24 cellular contexts compared by ENCODE assay signal in genomic region chr5:24791326-24791725, GRCh38.
"Had no signal": no experiment of that assay in that cellular context is flagged by ENCODE, and none has a peak within 500 bp of the region (broad histone marks: within the 10 kb centered on the region; RNA-seq: fewer than 3 reads in every experiment).

No MANE protein-coding gene starts in this region.

- H3K27ac ChIP-seq: coronary artery, dorsolateral prefrontal cortex, epithelial cell of prostate, esophagus squamous epithelium, gastrocnemius medialis, heart right ventricle, left lung, lower lobe of right lung had no signal

- H3K27ac Mint-ChIP-seq: natural killer cell had no signal

- DNase-seq: dermis blood vessel endothelial cell; dorsolateral prefrontal cortex; effector CD4-positive, alpha-beta T cell; effector memory CD4-positive, alpha-beta T cell; erythroblast; esophagus squamous epithelium; foreskin fibroblast; foreskin melanocyte; gastrocnemius medialis; glutamatergic neuron; head of caudate nucleus; heart right ventricle; hippocampal formation; left cardiac atrium; left lung; left ventricle myocardium superior; lower lobe of right lung; mesenchymal stem cell; midbrain; naive thymus-derived CD4-positive, alpha-beta T cell; natural killer cell had no signal

- H3K9me3 ChIP-seq: esophagus squamous epithelium, gastrocnemius medialis, left lung, lower lobe of right lung had no signal

- H3K4me3 ChIP-seq: coronary artery, dorsolateral prefrontal cortex, esophagus squamous epithelium, gastrocnemius medialis, heart right ventricle, left lung, lower lobe of right lung had no signal

- H3K4me1 Mint-ChIP-seq: naive thymus-derived CD4-positive, alpha-beta T cell; natural killer cell had no signal

- H3K27me3 Mint-ChIP-seq: naive thymus-derived CD4-positive, alpha-beta T cell had no signal

- ATAC-seq: esophagus mucosa; gastrocnemius medialis; heart right ventricle; left cardiac atrium; left lung; left ventricle myocardium superior; lower lobe of right lung; naive thymus-derived CD4-positive, alpha-beta T cell; natural killer cell had no signal

- H3K4me1 ChIP-seq: esophagus squamous epithelium, gastrocnemius medialis, heart right ventricle, left lung, lower lobe of right lung had no signal

- H3K27me3 ChIP-seq: dorsolateral prefrontal cortex, esophagus squamous epithelium, gastrocnemius medialis, heart right ventricle, left lung had no signal

- H3K4me3 Mint-ChIP-seq: naive thymus-derived CD4-positive, alpha-beta T cell; natural killer cell had no signal

- H3K36me3 ChIP-seq: esophagus squamous epithelium, gastrocnemius medialis, heart right ventricle, left lung, lower lobe of right lung had no signal
